19 cellular contexts compared by ENCODE assay signal in genomic region chr1:48333316-48333715, GRCh38.
DNase-seq lines count a peak whose midpoint lies in the region; ATAC-seq and TF ChIP-seq lines count a peak whose summit lies in the region.
"Had no signal": no experiment of that assay in that cellular context is flagged by ENCODE, and none has a peak within 500 bp of the region (broad histone marks: within the 10 kb centered on the region; RNA-seq: fewer than 3 reads in every experiment).

No MANE protein-coding gene starts in this region.

- H3K4me1 Mint-ChIP-seq in MCF 10A (ENCODE audit: insufficient read depth, unreplicated experiment) = no peaks in the 10 kb centered on the region
- no peaks in the 10 kb centered on the region for H3K4me1 Mint-ChIP-seq in endothelial cell (ENCODE audit: unreplicated experiment)
- H3K4me1 Mint-ChIP-seq in Calu3 (ENCODE audit: low read depth, unreplicated experiment) = no peaks in the 10 kb centered on the region
- H3K4me1 Mint-ChIP-seq: CD8-positive, alpha-beta memory T cell had no signal

- no peaks in the 10 kb centered on the region for H3K79me2 ChIP-seq in mammary epithelial cell (ENCODE audit: insufficient read depth, low read length)

- H3K9ac ChIP-seq in mammary epithelial cell (ENCODE audit: insufficient read depth, low read length) = no peak overlapping the region
- H3K9ac ChIP-seq: BLaER1 treated with 17β-estradiol and CSF1 and Interleukin-3, amounts not matched to agents 10 nM and 100 nM had no signal

- H3K4me3 Mint-ChIP-seq in MCF 10A (ENCODE audit: unreplicated experiment) (no peak overlapping the region), endothelial cell (ENCODE audit: unreplicated experiment) (peak overlapping the region; percentile 50), Calu3 (ENCODE audit: low read depth, unreplicated experiment) (no peak overlapping the region)
- H3K4me3 Mint-ChIP-seq: CD14-positive monocyte; CD4-positive, alpha-beta T cell; CD8-positive, alpha-beta memory T cell; HFFc6 had no signal

- H3K27ac Mint-ChIP-seq in MCF 10A (ENCODE audit: low read depth, unreplicated experiment) = no peak overlapping the region
- no peak overlapping the region for H3K27ac Mint-ChIP-seq in endothelial cell (ENCODE audit: unreplicated experiment)
- no peak overlapping the region for H3K27ac Mint-ChIP-seq in Calu3 (ENCODE audit: unreplicated experiment)
- H3K27ac Mint-ChIP-seq: CD14-positive monocyte; CD4-positive, alpha-beta T cell; CD8-positive, alpha-beta memory T cell; HFFc6 had no signal

- intact Hi-C loops in mammary epithelial cell (cut with micrococcal nuclease) (no loop called here), MCF 10A (cut with micrococcal nuclease) (no loop called here), adrenal gland (cut with DNase I) (no loop called here), Calu3 (cut with micrococcal nuclease; ENCODE audit: unreplicated experiment) (no loop called here)

- dilution Hi-C loops in mammary epithelial cell (cut with HindIII; ENCODE audit: low sequenced_read_pairs) = no loop called here

- no peak overlapping the region for H3K4me2 ChIP-seq in mammary epithelial cell (ENCODE audit: insufficient read depth, low read depth, low read length)
- H3K4me2 ChIP-seq: BLaER1 treated with 17β-estradiol and CSF1 and Interleukin-3, amounts not matched to agents 10 nM and 100 nM had no signal

- ATAC-seq in foreskin keratinocyte = peak; percentile 78

- no peak overlapping the region for H3K27ac ChIP-seq in mammary epithelial cell (ENCODE audit: insufficient read depth, low read depth, low read length)
- H3K27ac ChIP-seq in foreskin keratinocyte = no peak overlapping the region
- H3K27ac ChIP-seq in adrenal gland = no peak overlapping the region
- H3K27ac ChIP-seq: 22Rv1; BLaER1 treated with 17β-estradiol and CSF1 and Interleukin-3, amounts not matched to agents 10 nM and 100 nM had no signal

- CTCF ChIA-PET in mammary epithelial cell (lab: Charles Lee; ENCODE audit: low non-redundant PET) (no interaction called here), MCF 10A (lab: Yijun Ruan, JAX) (interaction anchor here (1.8 kb wide), 1 partner anchor 165 kb away, joined by 8 read pairs; no protein-coding TSS in a partner anchor), Calu3 (lab: Charles Lee) (no interaction called here)

- no peaks in the 10 kb centered on the region for H4K20me1 ChIP-seq in mammary epithelial cell (ENCODE audit: insufficient read depth, low read length)
- H4K20me1 ChIP-seq: BLaER1 treated with 17β-estradiol and CSF1 and Interleukin-3, amounts not matched to agents 10 nM and 100 nM had no signal

- H3K36me3 Mint-ChIP-seq in MCF 10A (ENCODE audit: insufficient read depth, unreplicated experiment) (no peaks in the 10 kb centered on the region), endothelial cell (ENCODE audit: low read depth, unreplicated experiment) (peaks cover 33% of the 10 kb centered on the region), Calu3 (ENCODE audit: insufficient read depth, unreplicated experiment) (no peaks in the 10 kb centered on the region)
- H3K36me3 Mint-ChIP-seq: CD14-positive monocyte had no signal

- in situ Hi-C loops in mammary epithelial cell (cut with MboI; ENCODE audit: low sequenced_read_pairs in 2 of 2) = no loop called here

- no peaks in the 10 kb centered on the region for H3K27me3 Mint-ChIP-seq in MCF 10A (ENCODE audit: insufficient read depth, unreplicated experiment)
- no peaks in the 10 kb centered on the region for H3K27me3 Mint-ChIP-seq in endothelial cell (ENCODE audit: unreplicated experiment)
- no peaks in the 10 kb centered on the region for H3K27me3 Mint-ChIP-seq in Calu3 (ENCODE audit: unreplicated experiment)
- H3K27me3 Mint-ChIP-seq: CD4-positive, alpha-beta T cell had no signal

- H3K9me3 Mint-ChIP-seq in MCF 10A (ENCODE audit: unreplicated experiment) (peaks cover 30% of the 10 kb centered on the region), endothelial cell (ENCODE audit: unreplicated experiment) (no peaks in the 10 kb centered on the region), Calu3 (ENCODE audit: low read depth, unreplicated experiment) (peaks cover 13% of the 10 kb centered on the region)

- TF ChIP-seq CTCF in mammary epithelial cell (conservative IDR thresholded peaks at IDR 0.05 in 1 of 2, IDR thresholded peaks at IDR 0.05 in 1 of 2; ENCODE audit: extremely low read depth in 1 of 2, insufficient read depth in 1 of 2, low read depth in 1 of 2, low read length in 2 of 2) (no peak), MCF 10A (IDR thresholded peaks at IDR 0.05; ENCODE audit: unreplicated experiment) (no peak), endothelial cell (IDR thresholded peaks at IDR 0.05; ENCODE audit: unreplicated experiment) (no peak), foreskin keratinocyte (conservative IDR thresholded peaks at IDR 0.05) (no peak), adrenal gland (IDR thresholded peaks at IDR 0.05) (no peak), Calu3 (IDR thresholded peaks at IDR 0.05; ENCODE audit: unreplicated experiment) (no peak)

- H2AFZ ChIP-seq in mammary epithelial cell (ENCODE audit: low read depth, low read length) = no peak overlapping the region

- no peaks in the 10 kb centered on the region for H3K4me1 ChIP-seq in mammary epithelial cell (ENCODE audit: insufficient read depth, low read length)
- peaks cover 3% of the 10 kb centered on the region for H3K4me1 ChIP-seq in foreskin keratinocyte
- H3K4me1 ChIP-seq in adrenal gland (replicated peaks in 1 of 2) = no peaks in the 10 kb centered on the region
- H3K4me1 ChIP-seq: BE2C; BLaER1 treated with 17β-estradiol and CSF1 and Interleukin-3, amounts not matched to agents 10 nM and 100 nM; HAP-1 had no signal

- H3K4me3 ChIP-seq in mammary epithelial cell (replicated peaks in 1 of 3; ENCODE audit: insufficient read depth in 1 of 3, low read depth in 2 of 3, low read length in 3 of 3) = no peak overlapping the region
- no peak overlapping the region for H3K4me3 ChIP-seq in adrenal gland
- H3K4me3 ChIP-seq: BLaER1 treated with 17β-estradiol and CSF1 and Interleukin-3, amounts not matched to agents 10 nM and 100 nM; HAP-1 had no signal

- BruUV-seq in mammary epithelial cell (replicated peaks; lab: Mats Ljungman, UMichigan) (no TSS peak), MCF 10A (replicated peaks; lab: Mats Ljungman, UMichigan) (no TSS peak), Calu3 (replicated peaks; lab: Mats Ljungman, UMichigan) (no TSS peak)

- 18% methylated on average over 2 of the region's 2 CpGs for WGBS in mammary epithelial cell (ENCODE audit: low coverage, missing lambda C conversion rate)
- 48 to 50% (median 49%) methylated on average over 2 of the region's 2 CpGs for WGBS in adrenal gland, 4 donors

- H3K9me3 ChIP-seq in mammary epithelial cell (replicated peaks; ENCODE audit: insufficient read depth, low read length) = no peaks in the 10 kb centered on the region
- peaks cover 0 to 15% (median 0%) of the 10 kb centered on the region in 3 donors for H3K9me3 ChIP-seq in adrenal gland (replicated peaks in 1 of 3)
- H3K9me3 ChIP-seq: BE2C, HAP-1 had no signal

- H3K36me3 ChIP-seq in mammary epithelial cell (ENCODE audit: insufficient read depth, low read length) (no peaks in the 10 kb centered on the region), adrenal gland (replicated peaks in 1 of 2) (no peaks in the 10 kb centered on the region)
- H3K36me3 ChIP-seq: BE2C, HAP-1 had no signal

- POLR2A ChIA-PET in MCF 10A (lab: Yijun Ruan, JAX) = no interaction called here

- DNase-seq in mammary epithelial cell = peak; percentile 6
- no peak for DNase-seq in MCF 10A (ENCODE audit: unreplicated experiment)
- no peak for DNase-seq in endothelial cell (ENCODE audit: low spot score)
- DNase-seq in foreskin keratinocyte = peak; percentile 12 to 54
- no peak for DNase-seq in adrenal gland
- no peak for DNase-seq in Calu3
- DNase-seq: AML-193; BE2C; CD4-positive, alpha-beta T cell; CD8-positive, alpha-beta memory T cell; DMS53; DMS79 treated with DMSO at 0.1 percent for 48 hours; GF-D8; GOT3; HFFc6 had no signal

- TF ChIP-seq POLR2A in adrenal gland (IDR thresholded peaks at IDR 0.05) = no peak

- H3K27me3 ChIP-seq in mammary epithelial cell (ENCODE audit: insufficient read depth, low read length) (no peaks in the 10 kb centered on the region), foreskin keratinocyte (no peaks in the 10 kb centered on the region), adrenal gland (no peaks in the 10 kb centered on the region)
- H3K27me3 ChIP-seq: BE2C; BLaER1 treated with 17β-estradiol and CSF1 and Interleukin-3, amounts not matched to agents 10 nM and 100 nM had no signal

Comparison
In these comparisons a context has a peak if more than half of its experiments do, and no peak if none do; other contexts are left out.
1. DNase-seq: peak in mammary epithelial cell (single experiment) and foreskin keratinocyte (2 of 2); none in MCF 10A (single experiment), endothelial cell (single experiment), adrenal gland (0 of 7) and Calu3 (single experiment).